2 cellular contexts compared by ENCODE assay signal in the genomic region with DNA sequence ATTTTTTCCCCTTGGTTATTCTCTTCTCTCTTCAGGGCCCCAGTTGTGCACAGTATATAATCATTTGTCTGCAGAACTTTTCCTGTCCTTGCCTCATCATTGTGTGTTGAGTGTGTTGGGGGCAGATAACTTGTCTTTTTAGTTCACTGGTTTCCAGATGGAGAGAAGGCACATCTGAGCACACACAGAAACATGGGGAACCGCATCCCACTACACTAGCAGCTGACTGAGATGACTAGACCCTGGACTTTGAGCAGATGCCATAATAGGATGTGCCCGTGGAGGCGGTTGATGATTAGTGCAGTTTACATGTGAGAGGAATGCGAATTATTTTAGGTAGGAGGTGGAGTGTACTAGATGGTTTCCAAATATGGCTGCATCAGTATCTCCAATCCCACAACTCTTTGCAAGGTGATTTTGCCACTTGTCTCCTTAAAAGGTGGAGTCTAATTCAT.
A peak's percentile ranks its signal among the peaks of the same experiment; 100 is the strongest.
TF ChIP-seq lines count a peak whose summit lies in the region.

No MANE protein-coding gene starts in this region.

TF ChIP-seq in K562, 482 proteins besides CTCF, POLR2A, EP300 and RAD21 (continued from another document and continues in another):
- TF ChIP-seq, protein P1, sequence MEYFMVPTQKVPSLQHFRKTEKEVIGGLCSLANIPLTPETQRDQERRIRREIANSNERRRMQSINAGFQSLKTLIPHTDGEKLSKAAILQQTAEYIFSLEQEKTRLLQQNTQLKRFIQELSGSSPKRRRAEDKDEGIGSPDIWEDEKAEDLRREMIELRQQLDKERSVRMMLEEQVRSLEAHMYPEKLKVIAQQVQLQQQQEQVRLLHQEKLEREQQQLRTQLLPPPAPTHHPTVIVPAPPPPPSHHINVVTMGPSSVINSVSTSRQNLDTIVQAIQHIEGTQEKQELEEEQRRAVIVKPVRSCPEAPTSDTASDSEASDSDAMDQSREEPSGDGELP (CRISPR knock-in tag; IDR thresholded peaks at IDR 0.05; ENCODE audit: borderline replicate concordance), result peak; percentile 81
- TF ChIP-seq CC2D1A (IDR thresholded peaks at IDR 0.05) (peak; percentile 92; the same call in 1 of the 2 replicates), TRIM24 (IDR thresholded peaks at IDR 0.05) (peak; percentile 95 to 96), MBD1 (CRISPR knock-in tag; IDR thresholded peaks at IDR 0.05) (no peak), NFE2 (IDR thresholded peaks at IDR 0.05; ENCODE audit: low read depth) (peak; percentile 79), MYNN (IDR thresholded peaks at IDR 0.05) (peak; percentile 64; the same call in 1 of the 2 replicates), MYNN (CRISPR knock-in tag; IDR thresholded peaks at IDR 0.05) (no peak), NCOR1 (IDR thresholded peaks at IDR 0.05) (peak; percentile 95), SP1 (CRISPR knock-in tag; IDR thresholded peaks at IDR 0.05) (peak; percentile 58; the same call in 1 of the 2 replicates), FOXK1 (CRISPR knock-in tag; IDR thresholded peaks at IDR 0.05; ENCODE audit: borderline replicate concordance) (0 out of 2 replicates have a peak, but pooled peaks have one; percentile 23), ATF4 (CRISPR knock-in tag; IDR thresholded peaks at IDR 0.05) (no peak), SRF (CRISPR knock-in tag; IDR thresholded peaks at IDR 0.05) (peak in 1 of 2 experiments; percentile 55; a peak in 1 of 4 replicates), ZNF507 (tag; conservative IDR thresholded peaks at IDR 0.05) (no peak), PRPF4 (IDR thresholded peaks at IDR 0.05; ENCODE audit: insufficient read depth, low read depth, low read length, poor library complexity, severe bottlenecking) (no peak), MAFF (IDR thresholded peaks at IDR 0.05; ENCODE audit: low read length) (peak; percentile 64), SAFB2 (IDR thresholded peaks at IDR 0.05; ENCODE audit: borderline replicate concordance, low read depth, low read length, severe bottlenecking) (no peak), ZKSCAN8 (CRISPR knock-in tag; IDR thresholded peaks at IDR 0.05) (peak; percentile 44; the same call in 1 of the 2 replicates), SMAD3 (CRISPR knock-in tag; conservative IDR thresholded peaks at IDR 0.05) (no peak), PURB (CRISPR knock-in tag; IDR thresholded peaks at IDR 0.05; ENCODE audit: low read depth) (no peak)
- TF ChIP-seq, protein P2, sequence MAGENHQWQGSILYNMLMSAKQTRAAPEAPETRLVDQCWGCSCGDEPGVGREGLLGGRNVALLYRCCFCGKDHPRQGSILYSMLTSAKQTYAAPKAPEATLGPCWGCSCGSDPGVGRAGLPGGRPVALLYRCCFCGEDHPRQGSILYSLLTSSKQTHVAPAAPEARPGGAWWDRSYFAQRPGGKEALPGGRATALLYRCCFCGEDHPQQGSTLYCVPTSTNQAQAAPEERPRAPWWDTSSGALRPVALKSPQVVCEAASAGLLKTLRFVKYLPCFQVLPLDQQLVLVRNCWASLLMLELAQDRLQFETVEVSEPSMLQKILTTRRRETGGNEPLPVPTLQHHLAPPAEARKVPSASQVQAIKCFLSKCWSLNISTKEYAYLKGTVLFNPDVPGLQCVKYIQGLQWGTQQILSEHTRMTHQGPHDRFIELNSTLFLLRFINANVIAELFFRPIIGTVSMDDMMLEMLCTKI (IDR thresholded peaks at IDR 0.05; ENCODE audit: partially characterized antibody), result no peak
- TF ChIP-seq, protein P3, sequence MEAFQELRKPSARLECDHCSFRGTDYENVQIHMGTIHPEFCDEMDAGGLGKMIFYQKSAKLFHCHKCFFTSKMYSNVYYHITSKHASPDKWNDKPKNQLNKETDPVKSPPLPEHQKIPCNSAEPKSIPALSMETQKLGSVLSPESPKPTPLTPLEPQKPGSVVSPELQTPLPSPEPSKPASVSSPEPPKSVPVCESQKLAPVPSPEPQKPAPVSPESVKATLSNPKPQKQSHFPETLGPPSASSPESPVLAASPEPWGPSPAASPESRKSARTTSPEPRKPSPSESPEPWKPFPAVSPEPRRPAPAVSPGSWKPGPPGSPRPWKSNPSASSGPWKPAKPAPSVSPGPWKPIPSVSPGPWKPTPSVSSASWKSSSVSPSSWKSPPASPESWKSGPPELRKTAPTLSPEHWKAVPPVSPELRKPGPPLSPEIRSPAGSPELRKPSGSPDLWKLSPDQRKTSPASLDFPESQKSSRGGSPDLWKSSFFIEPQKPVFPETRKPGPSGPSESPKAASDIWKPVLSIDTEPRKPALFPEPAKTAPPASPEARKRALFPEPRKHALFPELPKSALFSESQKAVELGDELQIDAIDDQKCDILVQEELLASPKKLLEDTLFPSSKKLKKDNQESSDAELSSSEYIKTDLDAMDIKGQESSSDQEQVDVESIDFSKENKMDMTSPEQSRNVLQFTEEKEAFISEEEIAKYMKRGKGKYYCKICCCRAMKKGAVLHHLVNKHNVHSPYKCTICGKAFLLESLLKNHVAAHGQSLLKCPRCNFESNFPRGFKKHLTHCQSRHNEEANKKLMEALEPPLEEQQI (IDR thresholded peaks at IDR 0.05), result peak; percentile 76

TF ChIP-seq in HepG2, 621 proteins besides CTCF, POLR2A, EP300 and RAD21 (continued from another document and continues in another):
- TF ChIP-seq TMF1 (CRISPR knock-in tag; IDR thresholded peaks at IDR 0.05; ENCODE audit: low read depth), result no peak
- TF ChIP-seq U2AF2 (IDR thresholded peaks at IDR 0.05; ENCODE audit: low read depth, low read length), result no peak
- no peak; the same call in 1 of the 2 replicates for TF ChIP-seq CEBPZ (IDR thresholded peaks at IDR 0.05; ENCODE audit: low read length)
- TF ChIP-seq ZNF552 (CRISPR knock-in tag; IDR thresholded peaks at IDR 0.05; ENCODE audit: borderline replicate concordance), result no peak
- TF ChIP-seq ZBTB8A (CRISPR knock-in tag; IDR thresholded peaks at IDR 0.05; ENCODE audit: borderline replicate concordance, low read depth), result no peak
- TF ChIP-seq MIER2 (CRISPR knock-in tag; IDR thresholded peaks at IDR 0.05), result peak; percentile 50; the same call in 1 of the 2 replicates
- TF ChIP-seq RFX3 (CRISPR knock-in tag; IDR thresholded peaks at IDR 0.05), result no peak
- TF ChIP-seq, protein P4, sequence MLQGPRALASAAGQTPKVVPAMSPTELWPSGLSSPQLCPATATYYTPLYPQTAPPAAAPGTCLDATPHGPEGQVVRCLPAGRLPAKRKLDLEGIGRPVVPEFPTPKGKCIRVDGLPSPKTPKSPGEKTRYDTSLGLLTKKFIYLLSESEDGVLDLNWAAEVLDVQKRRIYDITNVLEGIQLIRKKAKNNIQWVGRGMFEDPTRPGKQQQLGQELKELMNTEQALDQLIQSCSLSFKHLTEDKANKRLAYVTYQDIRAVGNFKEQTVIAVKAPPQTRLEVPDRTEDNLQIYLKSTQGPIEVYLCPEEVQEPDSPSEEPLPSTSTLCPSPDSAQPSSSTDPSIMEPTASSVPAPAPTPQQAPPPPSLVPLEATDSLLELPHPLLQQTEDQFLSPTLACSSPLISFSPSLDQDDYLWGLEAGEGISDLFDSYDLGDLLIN (CRISPR knock-in tag; IDR thresholded peaks at IDR 0.05; ENCODE audit: borderline replicate concordance), result no peak
- no peak for TF ChIP-seq SNAPC5 (CRISPR knock-in tag; IDR thresholded peaks at IDR 0.05; ENCODE audit: borderline replicate concordance)
- TF ChIP-seq ZNF24 (IDR thresholded peaks at IDR 0.05), result no peak
- TF ChIP-seq ZNF589 (CRISPR knock-in tag; conservative IDR thresholded peaks at IDR 0.05), result no peak
- no peak for TF ChIP-seq NFKB2 (CRISPR knock-in tag; IDR thresholded peaks at IDR 0.05; ENCODE audit: borderline replicate concordance)
- no peak for TF ChIP-seq ZNF333 (CRISPR knock-in tag; IDR thresholded peaks at IDR 0.05; ENCODE audit: borderline replicate concordance)
- TF ChIP-seq KAT7 (CRISPR knock-in tag; IDR thresholded peaks at IDR 0.05; ENCODE audit: borderline replicate concordance), result no peak
- TF ChIP-seq, protein P5, sequence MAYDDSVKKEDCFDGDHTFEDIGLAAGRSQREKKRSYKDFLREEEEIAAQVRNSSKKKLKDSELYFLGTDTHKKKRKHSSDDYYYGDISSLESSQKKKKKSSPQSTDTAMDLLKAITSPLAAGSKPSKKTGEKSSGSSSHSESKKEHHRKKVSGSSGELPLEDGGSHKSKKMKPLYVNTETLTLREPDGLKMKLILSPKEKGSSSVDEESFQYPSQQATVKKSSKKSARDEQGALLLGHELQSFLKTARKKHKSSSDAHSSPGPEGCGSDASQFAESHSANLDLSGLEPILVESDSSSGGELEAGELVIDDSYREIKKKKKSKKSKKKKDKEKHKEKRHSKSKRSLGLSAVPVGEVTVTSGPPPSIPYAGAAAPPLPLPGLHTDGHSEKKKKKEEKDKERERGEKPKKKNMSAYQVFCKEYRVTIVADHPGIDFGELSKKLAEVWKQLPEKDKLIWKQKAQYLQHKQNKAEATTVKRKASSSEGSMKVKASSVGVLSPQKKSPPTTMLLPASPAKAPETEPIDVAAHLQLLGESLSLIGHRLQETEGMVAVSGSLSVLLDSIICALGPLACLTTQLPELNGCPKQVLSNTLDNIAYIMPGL (CRISPR knock-in tag; IDR thresholded peaks at IDR 0.05; ENCODE audit: borderline replicate concordance in 1 of 2, low read depth in 1 of 2), result no peak
- peak; percentile 39; the same call in 1 of the 2 replicates for TF ChIP-seq CREB1 (IDR thresholded peaks at IDR 0.05)
- TF ChIP-seq CREB1 (CRISPR knock-in tag; IDR thresholded peaks at IDR 0.05), result peak; percentile 62
- peak; percentile 40; the same call in 1 of the 2 replicates for TF ChIP-seq ZNF792 (CRISPR knock-in tag; IDR thresholded peaks at IDR 0.05)
- TF ChIP-seq PCBP1 (IDR thresholded peaks at IDR 0.05; ENCODE audit: borderline replicate concordance, low read depth, low read length), result no peak
- no peak for TF ChIP-seq ZNF800 (CRISPR knock-in tag; IDR thresholded peaks at IDR 0.05)
- TF ChIP-seq, protein P6, sequence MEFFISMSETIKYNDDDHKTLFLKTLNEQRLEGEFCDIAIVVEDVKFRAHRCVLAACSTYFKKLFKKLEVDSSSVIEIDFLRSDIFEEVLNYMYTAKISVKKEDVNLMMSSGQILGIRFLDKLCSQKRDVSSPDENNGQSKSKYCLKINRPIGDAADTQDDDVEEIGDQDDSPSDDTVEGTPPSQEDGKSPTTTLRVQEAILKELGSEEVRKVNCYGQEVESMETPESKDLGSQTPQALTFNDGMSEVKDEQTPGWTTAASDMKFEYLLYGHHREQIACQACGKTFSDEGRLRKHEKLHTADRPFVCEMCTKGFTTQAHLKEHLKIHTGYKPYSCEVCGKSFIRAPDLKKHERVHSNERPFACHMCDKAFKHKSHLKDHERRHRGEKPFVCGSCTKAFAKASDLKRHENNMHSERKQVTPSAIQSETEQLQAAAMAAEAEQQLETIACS (CRISPR knock-in tag; IDR thresholded peaks at IDR 0.05), result no peak
- TF ChIP-seq ZFP62 (CRISPR knock-in tag; IDR thresholded peaks at IDR 0.05), result no peak
- TF ChIP-seq GATA4 (IDR thresholded peaks at IDR 0.05; ENCODE audit: borderline replicate concordance, low read depth), result no peak
- TF ChIP-seq HHEX (CRISPR knock-in tag; IDR thresholded peaks at IDR 0.05), result no peak
- TF ChIP-seq, protein P7, sequence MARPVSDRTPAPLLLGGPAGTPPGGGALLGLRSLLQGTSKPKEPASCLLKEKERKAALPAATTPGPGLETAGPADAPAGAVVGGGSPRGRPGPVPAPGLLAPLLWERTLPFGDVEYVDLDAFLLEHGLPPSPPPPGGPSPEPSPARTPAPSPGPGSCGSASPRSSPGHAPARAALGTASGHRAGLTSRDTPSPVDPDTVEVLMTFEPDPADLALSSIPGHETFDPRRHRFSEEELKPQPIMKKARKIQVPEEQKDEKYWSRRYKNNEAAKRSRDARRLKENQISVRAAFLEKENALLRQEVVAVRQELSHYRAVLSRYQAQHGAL (CRISPR knock-in tag; IDR thresholded peaks at IDR 0.05; ENCODE audit: not compliant biosample characterization), result no peak
- TF ChIP-seq PLRG1 (conservative IDR thresholded peaks at IDR 0.05), result no peak
- TF ChIP-seq ADNP (CRISPR knock-in tag; IDR thresholded peaks at IDR 0.05), result no peak
- TF ChIP-seq ZNF615 (CRISPR knock-in tag; IDR thresholded peaks at IDR 0.05; ENCODE audit: borderline replicate concordance), result no peak
- TF ChIP-seq ZNF33B (CRISPR knock-in tag; IDR thresholded peaks at IDR 0.05), result no peak
- TF ChIP-seq ZNF451 (CRISPR knock-in tag; IDR thresholded peaks at IDR 0.05), result no peak
- no peak for TF ChIP-seq MAF1 (CRISPR knock-in tag; IDR thresholded peaks at IDR 0.05; ENCODE audit: borderline replicate concordance)
